In genomic region chr1:65687435-65688214, GRCh38 we compare ENCODE assay signal across 1 cellular context.
A peak's percentile ranks its signal among the peaks of the same experiment; 100 is the strongest.
TF ChIP-seq lines count a peak whose summit lies in the region.

No MANE protein-coding gene starts in this region.

TF ChIP-seq in HepG2, 621 proteins besides CTCF, POLR2A, EP300 and RAD21 (continued from another document and continues in another):
- TF ChIP-seq ZNF432 (CRISPR knock-in tag; IDR thresholded peaks at IDR 0.05; ENCODE audit: borderline replicate concordance) (no peak), ZNF430 (CRISPR knock-in tag; IDR thresholded peaks at IDR 0.05) (no peak), ZFP41 (CRISPR knock-in tag; IDR thresholded peaks at IDR 0.05; ENCODE audit: borderline replicate concordance) (no peak), ZNF619 (CRISPR knock-in tag; IDR thresholded peaks at IDR 0.05) (no peak), PREB (CRISPR knock-in tag; IDR thresholded peaks at IDR 0.05) (no peak), BRD4 (CRISPR knock-in tag; IDR thresholded peaks at IDR 0.05) (no peak), CENPT (CRISPR knock-in tag; IDR thresholded peaks at IDR 0.05; ENCODE audit: low read depth) (no peak), RORA (CRISPR knock-in tag; IDR thresholded peaks at IDR 0.05) (no peak), ZMAT5 (CRISPR knock-in tag; IDR thresholded peaks at IDR 0.05; ENCODE audit: borderline replicate concordance, low read depth) (no peak), SMC3 (IDR thresholded peaks at IDR 0.05; ENCODE audit: low read length) (peak; percentile 95), ZNF670 (CRISPR knock-in tag; IDR thresholded peaks at IDR 0.05; ENCODE audit: borderline replicate concordance) (0 out of 2 replicates have a peak, but pooled peaks have one; percentile 36), SNRNP70 (IDR thresholded peaks at IDR 0.05; ENCODE audit: low read depth, low read length) (no peak), ZNF607 (CRISPR knock-in tag; IDR thresholded peaks at IDR 0.05; ENCODE audit: borderline replicate concordance) (peak; percentile 35; the same call in 1 of the 2 replicates), ZNF224 (CRISPR knock-in tag; IDR thresholded peaks at IDR 0.05) (no peak), HOXA5 (CRISPR knock-in tag; IDR thresholded peaks at IDR 0.05) (no peak), NONO (IDR thresholded peaks at IDR 0.05) (no peak), NONO (CRISPR knock-in tag; conservative IDR thresholded peaks at IDR 0.05) (peak; percentile 75), SMARCC2 (IDR thresholded peaks at IDR 0.05) (no peak), ZNF556 (CRISPR knock-in tag; IDR thresholded peaks at IDR 0.05; ENCODE audit: borderline replicate concordance) (no peak), ZFYVE20 (CRISPR knock-in tag; IDR thresholded peaks at IDR 0.05; ENCODE audit: borderline replicate concordance, low read depth) (no peak), ZNF543 (CRISPR knock-in tag; IDR thresholded peaks at IDR 0.05) (no peak), ZNF598 (CRISPR knock-in tag; IDR thresholded peaks at IDR 0.05; ENCODE audit: borderline replicate concordance) (peak; percentile 62; the same call in 1 of the 2 replicates), NR2F6 (IDR thresholded peaks at IDR 0.05) (peak; percentile 71), NR2F6 (CRISPR knock-in tag; IDR thresholded peaks at IDR 0.05) (peak; percentile 77), PHB2 (IDR thresholded peaks at IDR 0.05; ENCODE audit: partially characterized antibody) (no peak), FOXK1 (CRISPR knock-in tag; IDR thresholded peaks at IDR 0.05; ENCODE audit: borderline replicate concordance, low read depth) (no peak), NBN (conservative IDR thresholded peaks at IDR 0.05) (no peak), HOXA7 (CRISPR knock-in tag; IDR thresholded peaks at IDR 0.05) (no peak), STAG1 (CRISPR knock-in tag; IDR thresholded peaks at IDR 0.05) (peak; percentile 98), RERE (CRISPR knock-in tag; IDR thresholded peaks at IDR 0.05; ENCODE audit: low read depth) (peak; percentile 50; the same call in 1 of the 2 replicates), ZNF562 (CRISPR knock-in tag; IDR thresholded peaks at IDR 0.05; ENCODE audit: borderline replicate concordance) (no peak), ZNF614 (CRISPR knock-in tag; IDR thresholded peaks at IDR 0.05; ENCODE audit: borderline replicate concordance) (0 out of 2 replicates have a peak, but pooled peaks have one; percentile 51), ZNF230 (CRISPR knock-in tag; IDR thresholded peaks at IDR 0.05) (no peak), BCLAF1 (IDR thresholded peaks at IDR 0.05) (no peak), ZFP36 (IDR thresholded peaks at IDR 0.05; ENCODE audit: borderline replicate concordance, low read depth, low read length, partially characterized antibody) (no peak), TERF1 (CRISPR knock-in tag; IDR thresholded peaks at IDR 0.05) (no peak), ZNF253 (CRISPR knock-in tag; IDR thresholded peaks at IDR 0.05; ENCODE audit: borderline replicate concordance) (no peak), MYNN (CRISPR knock-in tag; IDR thresholded peaks at IDR 0.05; ENCODE audit: low read depth) (no peak), ISL2 (CRISPR knock-in tag; IDR thresholded peaks at IDR 0.05) (peak; percentile 78; the same call in 1 of the 2 replicates), CSRNP1 (CRISPR knock-in tag; IDR thresholded peaks at IDR 0.05) (no peak), TEF (CRISPR knock-in tag; IDR thresholded peaks at IDR 0.05) (no peak), MYPOP (CRISPR knock-in tag; IDR thresholded peaks at IDR 0.05) (no peak), THAP11 (CRISPR knock-in tag; IDR thresholded peaks at IDR 0.05) (no peak), SETDB1 (CRISPR knock-in tag; IDR thresholded peaks at IDR 0.05; ENCODE audit: borderline replicate concordance) (no peak), RFXANK (CRISPR knock-in tag; IDR thresholded peaks at IDR 0.05) (no peak), ZNF335 (CRISPR knock-in tag; IDR thresholded peaks at IDR 0.05) (no peak), ERF (CRISPR knock-in tag; IDR thresholded peaks at IDR 0.05) (no peak; the same call in 1 of the 2 replicates), ZNF615 (CRISPR knock-in tag; IDR thresholded peaks at IDR 0.05; ENCODE audit: borderline replicate concordance) (no peak), TGIF2 (CRISPR knock-in tag; IDR thresholded peaks at IDR 0.05) (no peak), RFX3 (CRISPR knock-in tag; IDR thresholded peaks at IDR 0.05) (no peak; the same call in 1 of the 2 replicates), DZIP1 (CRISPR knock-in tag; IDR thresholded peaks at IDR 0.05) (no peak), SMAD9 (CRISPR knock-in tag; IDR thresholded peaks at IDR 0.05) (no peak), SUZ12 (IDR thresholded peaks at IDR 0.05; ENCODE audit: low read depth, low read length) (no peak), SIX4 (CRISPR knock-in tag; IDR thresholded peaks at IDR 0.05) (0 out of 2 replicates have a peak, but pooled peaks have one; percentile 15), ZNF549 (CRISPR knock-in tag; IDR thresholded peaks at IDR 0.05) (no peak), CCDC6 (CRISPR knock-in tag; IDR thresholded peaks at IDR 0.05) (no peak), FOXJ3 (CRISPR knock-in tag; IDR thresholded peaks at IDR 0.05; ENCODE audit: borderline replicate concordance) (peak; percentile 77; the same call in 1 of the 2 replicates), FOXK2 (IDR thresholded peaks at IDR 0.05) (no peak), ZFP1 (CRISPR knock-in tag; IDR thresholded peaks at IDR 0.05) (no peak)
